In genomic region chr2:11559786-11560155, GRCh38 we compare ENCODE assay signal across 19 cellular contexts.
"Had no signal": no experiment of that assay in that cellular context is flagged by ENCODE, and none has a peak within 500 bp of the region (broad histone marks: within the 10 kb centered on the region; RNA-seq: fewer than 3 reads in every experiment).

No MANE protein-coding gene starts in this region.

- H3K36me3 ChIP-seq: colonic mucosa, esophagus muscularis mucosa, neutrophil had no signal

- H3K9me3 ChIP-seq: body of pancreas, colonic mucosa, esophagus muscularis mucosa, neutrophil, testis had no signal

- H3K27ac Mint-ChIP-seq: activated CD4-positive, alpha-beta memory T cell treated with anti-CD3 and anti-CD28 coated beads for 36 hours; activated CD4-positive, alpha-beta T cell treated with anti-CD3 and anti-CD28 coated beads for 36 hours; activated naive CD8-positive, alpha-beta T cell treated with anti-CD3 and anti-CD28 coated beads for 36 hours; mesothelial cell of epicardium; stimulated activated naive CD8-positive, alpha-beta T cell treated with anti-CD3 and anti-CD28 coated beads, Interleukin-15, Interleukin-2, amounts not matched to agents 100 ng/mL and 50 ng/mL, for 24 hours had no signal

- H3K27ac ChIP-seq: body of pancreas, colonic mucosa, esophagus muscularis mucosa, neutrophil had no signal

- ATAC-seq: activated CD4-positive, alpha-beta T cell treated with anti-CD3 and anti-CD28 coated beads for 36 hours; body of pancreas; right cardiac atrium; SK-N-SH treated with all-trans-retinoic acid at 6 μM for 48 hours had no signal

- H3K4me1 Mint-ChIP-seq: activated CD4-positive, alpha-beta T cell treated with anti-CD3 and anti-CD28 coated beads for 36 hours; activated naive CD8-positive, alpha-beta T cell treated with anti-CD3 and anti-CD28 coated beads for 36 hours had no signal

- H3K27me3 ChIP-seq: body of pancreas, colonic mucosa, testis had no signal

- H3K4me3 Mint-ChIP-seq: activated CD4-positive, alpha-beta memory T cell treated with anti-CD3 and anti-CD28 coated beads for 36 hours; activated CD4-positive, alpha-beta T cell treated with anti-CD3 and anti-CD28 coated beads for 36 hours; activated naive CD8-positive, alpha-beta T cell treated with anti-CD3 and anti-CD28 coated beads for 36 hours; mesothelial cell of epicardium; stimulated activated naive CD8-positive, alpha-beta T cell treated with anti-CD3 and anti-CD28 coated beads, Interleukin-15, Interleukin-2, amounts not matched to agents 100 ng/mL and 50 ng/mL, for 24 hours had no signal

- DNase-seq: activated CD4-positive, alpha-beta memory T cell treated with anti-CD3 and anti-CD28 coated beads for 36 hours; activated CD4-positive, alpha-beta T cell treated with anti-CD3 and anti-CD28 coated beads for 36 hours; activated naive CD8-positive, alpha-beta T cell treated with anti-CD3 and anti-CD28 coated beads for 36 hours; activated T-cell treated with anti-CD3 and anti-CD28 coated beads, Interleukin-2, amount 50 U/mL, for 48 hours; amygdala; body of pancreas; central memory CD4-positive, alpha-beta T cell; colonic mucosa; hippocampal formation; right cardiac atrium; small intestine; T-helper 1 cell; T1000 had no signal

- H3K9me3 Mint-ChIP-seq: activated CD4-positive, alpha-beta memory T cell treated with anti-CD3 and anti-CD28 coated beads for 36 hours; activated naive CD8-positive, alpha-beta T cell treated with anti-CD3 and anti-CD28 coated beads for 36 hours; mesothelial cell of epicardium; stimulated activated naive CD8-positive, alpha-beta T cell treated with anti-CD3 and anti-CD28 coated beads, Interleukin-15, Interleukin-2, amounts not matched to agents 100 ng/mL and 50 ng/mL, for 24 hours had no signal

- H3K4me3 ChIP-seq: body of pancreas, colonic mucosa, esophagus muscularis mucosa, testis had no signal

- H3K4me1 ChIP-seq: body of pancreas, colonic mucosa, esophagus muscularis mucosa had no signal
